8 cellular contexts compared by ENCODE assay signal in genomic region chr3:152071924-152072323, GRCh38.
A peak's percentile ranks its signal among the peaks of the same experiment; 100 is the strongest.
DNase-seq lines count a peak whose midpoint lies in the region; ATAC-seq and TF ChIP-seq lines count a peak whose summit lies in the region.

No MANE protein-coding gene starts in this region.

- peak; percentile 62 for ATAC-seq in HG03135 (IDR thresholded peaks at IDR 0.05; ENCODE audit: unreplicated experiment)
- ATAC-seq in gastrocnemius medialis: peak; percentile 60 to 83
- no peak for ATAC-seq in GM18517 (IDR thresholded peaks at IDR 0.05; ENCODE audit: unreplicated experiment)

- peaks cover 3 to 8% of the 10 kb centered on the region in 2 donors for H3K4me1 ChIP-seq in gastrocnemius medialis

- H3K27me3 ChIP-seq in gastrocnemius medialis: no peaks in the 10 kb centered on the region

- TF ChIP-seq CTCF in fibroblast of villous mesenchyme (IDR thresholded peaks at IDR 0.05; ENCODE audit: insufficient read depth, low read depth, low read length) (peak; percentile 62), gastrocnemius medialis (IDR thresholded peaks at IDR 0.05 in 4 of 5, conservative IDR thresholded peaks at IDR 0.05 in 1 of 5) (peak; percentile 29 to 55 (median 39))

- peak; percentile 37 for DNase-seq in NCI-H146 (lab: John Stamatoyannopoulos, UW)
- no peak for DNase-seq in NCI-H146 treated with DMSO at 0.1 percent for 48 hours (lab: John Stamatoyannopoulos, UW; ENCODE audit: unreplicated experiment)
- peak; percentile 72 for DNase-seq in SKM-1 (lab: John Stamatoyannopoulos, UW; ENCODE audit: unreplicated experiment)
- peak; percentile 71 for DNase-seq in fibroblast of villous mesenchyme (ENCODE audit: low read depth)
- no peak for DNase-seq in gastrocnemius medialis
- no peak for DNase-seq in NCI-H187 (lab: John Stamatoyannopoulos, UW)

- TF ChIP-seq POLR2A in gastrocnemius medialis (IDR thresholded peaks at IDR 0.05): no peak

- no peaks in the 10 kb centered on the region for H3K36me3 ChIP-seq in gastrocnemius medialis

- in situ Hi-C loops in gastrocnemius medialis (cut with MboI; ENCODE audit: low sequenced_read_pairs in 4 of 4): loop anchor here in 2 of 4 donors (10.0 to 25.0 kb wide), 2 partner anchors 373 to 390 kb away; no protein-coding TSS in a partner anchor

- no peak overlapping the region for H3K27ac ChIP-seq in gastrocnemius medialis

- intact Hi-C loops in gastrocnemius medialis (cut with DNase I; ENCODE audit: low total_unique reads): loop anchor here (2.0 to 10.0 kb wide), 4 partner anchors 193 to 503 kb away; partner anchors contain the start of gene MBNL1

- H3K4me3 ChIP-seq in fibroblast of villous mesenchyme (ENCODE audit: low read depth, low read length) (no peak overlapping the region), gastrocnemius medialis (no peak overlapping the region)

- no peaks in the 10 kb centered on the region for H3K9me3 ChIP-seq in gastrocnemius medialis

Comparison
In these comparisons a context has a peak if more than half of its experiments do, and no peak if none do; other contexts are left out.
1. DNase-seq: peak in NCI-H146 (single experiment), SKM-1 (single experiment) and fibroblast of villous mesenchyme (single experiment); none in NCI-H146 treated with DMSO at 0.1 percent for 48 hours (single experiment), gastrocnemius medialis (0 of 2) and NCI-H187 (0 of 2).